ENCODE assay signal across 9 cellular contexts in genomic region chr16:1331712-1332617, GRCh38. TPM values are rescaled to one million over a fixed set of nuclear protein-coding genes. Genes with fewer than 3 reads are reported as not detected.
DNase-seq lines count a peak whose midpoint lies in the region; ATAC-seq, FAIRE-seq and TF ChIP-seq lines count a peak whose summit lies in the region.
"Had no signal": no experiment of that assay in that cellular context is flagged by ENCODE, and none has a peak within 500 bp of the region (broad histone marks: within the 10 kb centered on the region; RNA-seq: fewer than 3 reads in every experiment).

No MANE protein-coding gene starts in this region.

- no peak for ATAC-seq in GM21381 (IDR thresholded peaks at IDR 0.05; ENCODE audit: unreplicated experiment)

- DNase-seq in CD14-positive monocyte (ENCODE audit: low spot score) (no peak), GM19239 (ENCODE audit: insufficient read length, low spot score) (peak; percentile 96), NCI-H146 (lab: John Stamatoyannopoulos, UW) (peak; percentile 95), germinal center (ENCODE audit: low spot score) (peak; percentile 89), EL (no peak)
- DNase-seq in activated CD4-positive, alpha-beta memory T cell treated with anti-CD3 and anti-CD28 coated beads for 36 hours, result peak; percentile 58

- peak overlapping the region; percentile 5 for H3K27ac ChIP-seq in parathyroid adenoma
- H3K27ac ChIP-seq: ovary had no signal

- peaks cover 0 to 2% of the 10 kb centered on the region in 2 donors for H3K36me3 Mint-ChIP-seq in CD14-positive monocyte
- H3K36me3 Mint-ChIP-seq in activated CD4-positive, alpha-beta memory T cell treated with anti-CD3 and anti-CD28 coated beads for 36 hours, result no peaks in the 10 kb centered on the region

- H3K4me2 ChIP-seq in parathyroid adenoma (ENCODE audit: low read length), result peak overlapping the region; percentile 77

- H3K9me3 Mint-ChIP-seq in CD14-positive monocyte, result peaks cover 0 to 32% (median 11%) of the 10 kb centered on the region in 7 donors
- H3K9me3 Mint-ChIP-seq in activated CD4-positive, alpha-beta memory T cell treated with anti-CD3 and anti-CD28 coated beads for 36 hours, result no peaks in the 10 kb centered on the region

- intact Hi-C loops in CD14-positive monocyte (cut with micrococcal nuclease), result no loop called here
- intact Hi-C loops in activated CD4-positive, alpha-beta memory T cell treated with anti-CD3 and anti-CD28 coated beads for 36 hours (cut with micrococcal nuclease), result no loop called here

- POLR2A ChIA-PET in activated CD4-positive, alpha-beta memory T cell treated with anti-CD3 and anti-CD28 coated beads for 36 hours (lab: Charles Lee), result interaction anchor here (1.2 kb wide), 1 partner anchor 22 kb away, joined by 3 read pairs; the partner anchor contains the start of gene UBE2I

- H3K27ac Mint-ChIP-seq in CD14-positive monocyte, result peak overlapping the region in 2 of 7 donors; percentile 36 to 50
- no peak overlapping the region for H3K27ac Mint-ChIP-seq in activated CD4-positive, alpha-beta memory T cell treated with anti-CD3 and anti-CD28 coated beads for 36 hours

- H3K4me1 ChIP-seq in parathyroid adenoma, result peaks cover 6% of the 10 kb centered on the region

- peak; percentile 92 for FAIRE-seq in GM19239 (lab: Jason Lieb, UNC)

- H3K4me3 ChIP-seq in parathyroid adenoma (ENCODE audit: low read depth, low read length), result peak overlapping the region; percentile 46

- H3K27me3 ChIP-seq in parathyroid adenoma (ENCODE audit: control insufficient read depth, insufficient read depth, low read length), result no peaks in the 10 kb centered on the region
- H3K27me3 ChIP-seq: ovary had no signal

- peaks cover 17% of the 10 kb centered on the region for H3K4me1 Mint-ChIP-seq in CD14-positive monocyte
- peaks cover 19% of the 10 kb centered on the region for H3K4me1 Mint-ChIP-seq in activated CD4-positive, alpha-beta memory T cell treated with anti-CD3 and anti-CD28 coated beads for 36 hours (ENCODE audit: low read depth)

- peak overlapping the region; percentile 40 for H2AFZ ChIP-seq in parathyroid adenoma

- no peaks in the 10 kb centered on the region for H3K9me3 ChIP-seq in parathyroid adenoma (ENCODE audit: control insufficient read depth, low read length)
- H3K9me3 ChIP-seq: ovary had no signal

- CTCF ChIA-PET in activated CD4-positive, alpha-beta memory T cell treated with anti-CD3 and anti-CD28 coated beads for 36 hours (lab: Charles Lee), result interaction anchor here (0.6 to 2.3 kb wide), 5 partner anchors 23 to 85 kb away, joined by 3 to 8 read pairs (median 4); partner anchors contain the start of gene UBE2I

- H3K4me3 Mint-ChIP-seq in CD14-positive monocyte, result peak overlapping the region; percentile 27 to 82
- no peak overlapping the region for H3K4me3 Mint-ChIP-seq in activated CD4-positive, alpha-beta memory T cell treated with anti-CD3 and anti-CD28 coated beads for 36 hours

- no peaks in the 10 kb centered on the region for H3K79me2 ChIP-seq in parathyroid adenoma

- peaks cover 46 to 65% (median 57%) of the 10 kb centered on the region in 3 donors for H3K27me3 Mint-ChIP-seq in CD14-positive monocyte (ENCODE audit: low read depth in 3 of 3)
- H3K27me3 Mint-ChIP-seq in activated CD4-positive, alpha-beta memory T cell treated with anti-CD3 and anti-CD28 coated beads for 36 hours, result peaks cover 17% of the 10 kb centered on the region

- no peaks in the 10 kb centered on the region for H3K36me3 ChIP-seq in parathyroid adenoma (ENCODE audit: control insufficient read depth, insufficient read depth, low read length)
- H3K36me3 ChIP-seq: ovary had no signal

- H3K9ac ChIP-seq in parathyroid adenoma, result no peak overlapping the region

- no peak for TF ChIP-seq CTCF in CD14-positive monocyte (IDR thresholded peaks at IDR 0.05)
- TF ChIP-seq CTCF in parathyroid adenoma (IDR thresholded peaks at IDR 0.05), result no peak

RNA-seq across cellular contexts. Expression of gene BAIAP3, which starts 1.5 kb away (rescaled TPM):
- polyA plus RNA-seq in CD14-positive monocyte, result not detected
- under 1 TPM; 0.17 to 0.31 TPM for total RNA-seq in activated CD4-positive, alpha-beta memory T cell treated with anti-CD3 and anti-CD28 coated beads for 36 hours

RNA-seq across cellular contexts. Expression of gene TSR3, which starts 19.7 kb away (rescaled TPM):
- polyA plus RNA-seq in CD14-positive monocyte, result 10 to 100 TPM; 48.2 to 73.1 TPM
- total RNA-seq in activated CD4-positive, alpha-beta memory T cell treated with anti-CD3 and anti-CD28 coated beads for 36 hours, result 10 to 100 TPM; 59.6 to 60.8 TPM

RNA-seq across cellular contexts. Expression of gene GNPTG, which starts 19.8 kb away (rescaled TPM):
- polyA plus RNA-seq in CD14-positive monocyte, result 10 to 100 TPM; 74.7 to 82.5 TPM
- 10 to 100 TPM; 19.0 to 19.1 TPM for total RNA-seq in activated CD4-positive, alpha-beta memory T cell treated with anti-CD3 and anti-CD28 coated beads for 36 hours

RNA-seq across cellular contexts. Expression of gene UBE2I, which starts 22.5 kb away (rescaled TPM):
- polyA plus RNA-seq in CD14-positive monocyte, result 10 to 100 TPM; 76.8 to 88.8 TPM
- 100 to 1,000 TPM; 248 to 249 TPM for total RNA-seq in activated CD4-positive, alpha-beta memory T cell treated with anti-CD3 and anti-CD28 coated beads for 36 hours

Comparison
In these comparisons a context has a peak if more than half of its experiments do, and no peak if none do; other contexts are left out.
1. DNase-seq: peak in GM19239 (single experiment), NCI-H146 (single experiment), activated CD4-positive, alpha-beta memory T cell treated with anti-CD3 and anti-CD28 coated beads for 36 hours (single experiment) and germinal center (single experiment); none in CD14-positive monocyte (single experiment) and EL (single experiment).